In genomic region chr16:55494994-55495421, GRCh38 we compare ENCODE assay signal across 9 cellular contexts. TPM values are rescaled to one million over a fixed set of nuclear protein-coding genes. Genes with fewer than 3 reads are reported as not detected.
A peak's percentile ranks its signal among the peaks of the same experiment; 100 is the strongest.
DNase-seq lines count a peak whose midpoint lies in the region; ATAC-seq, FAIRE-seq and TF ChIP-seq lines count a peak whose summit lies in the region.
"Had no signal": no experiment of that assay in that cellular context is flagged by ENCODE, and none has a peak within 500 bp of the region (broad histone marks: within the 10 kb centered on the region; RNA-seq: fewer than 3 reads in every experiment).

No MANE protein-coding gene starts in this region.

- H4K20me1 ChIP-seq in OCI-LY7 (ENCODE audit: insufficient read depth, low read length) = no peaks in the 10 kb centered on the region

- ATAC-seq in pancreas (peak; percentile 63 to 91 (median 81)), HG03196 (IDR thresholded peaks at IDR 0.05; ENCODE audit: unreplicated experiment) (no peak)
- ATAC-seq: stimulated activated effector memory CD8-positive, alpha-beta T cell treated with anti-CD3 and anti-CD28 coated beads, Interleukin-12 subunit alpha, Interleukin-12 subunit beta, amount 100 ng/mL, for 72 hours had no signal

- no peak overlapping the region for H3K4me2 ChIP-seq in OCI-LY7 (ENCODE audit: low read length)

- POLR2A ChIA-PET in OCI-LY7 (lab: Charles Lee) = no interaction called here

- FAIRE-seq in pancreas (lab: Jason Lieb, UNC) = no peak

- H3K36me3 ChIP-seq in pancreas (no peaks in the 10 kb centered on the region), OCI-LY7 (ENCODE audit: insufficient read depth, low read length) (no peaks in the 10 kb centered on the region), spleen (peaks cover 0 to 30% (median 0%) of the 10 kb centered on the region in 6 donors)

- H3K79me2 ChIP-seq in OCI-LY7 (ENCODE audit: insufficient read depth, low read depth, low read length) = no peaks in the 10 kb centered on the region

- in situ Hi-C loops in G401 (cut with HindIII; ENCODE audit: low sequenced_read_pairs) (no loop called here), SK-MEL-5 (cut with HindIII; ENCODE audit: low pct_unique_long_range_greater_than_20kb, low sequenced_read_pairs) (no loop called here)

- no peaks in the 10 kb centered on the region for H3K9me2 ChIP-seq in OCI-LY7 (ENCODE audit: insufficient read depth, low read length)

- H3K9me3 ChIP-seq in pancreas (no peaks in the 10 kb centered on the region), OCI-LY7 (ENCODE audit: low read length) (no peaks in the 10 kb centered on the region), spleen (no peaks in the 10 kb centered on the region)

- intact Hi-C loops in pancreas (cut with DNase I) (no loop called here), OCI-LY7 (cut with micrococcal nuclease; ENCODE audit: unreplicated experiment) (no loop called here), spleen (cut with DNase I; ENCODE audit: low total_unique reads) (no loop called here)

- CTCF ChIA-PET in OCI-LY7 (lab: Charles Lee; ENCODE audit: unreplicated experiment) = no interaction called here

- peak; percentile 6 for DNase-seq in G401 (ENCODE audit: low spot score)
- peak; percentile 86 for DNase-seq in SK-MEL-5 (ENCODE audit: low read depth, low spot score)
- peak; percentile 94 for DNase-seq in fibroblast of villous mesenchyme (ENCODE audit: low read depth)
- DNase-seq in pancreas = no peak
- no peak for DNase-seq in GM19238 (ENCODE audit: insufficient read length, low spot score)
- no peak for DNase-seq in OCI-LY7 (ENCODE audit: low spot score)
- no peak for DNase-seq in spleen

- no peaks in the 10 kb centered on the region for H3K27me3 ChIP-seq in pancreas
- peaks cover 0 to 6% (median 0%) of the 10 kb centered on the region in 7 donors for H3K27me3 ChIP-seq in spleen (replicated peaks in 1 of 7)

- no TSS peak for BruUV-seq in OCI-LY7 (replicated peaks; lab: Mats Ljungman, UMichigan)

- H2AFZ ChIP-seq in OCI-LY7 (ENCODE audit: low read length) = no peak overlapping the region

- 31 to 32% methylated on average over 3 of the region's 3 CpGs for WGBS in pancreas, 2 donors
- WGBS in spleen, 5 donors = 18 to 54% (median 34%) methylated on average over 3 of the region's 3 CpGs

- H3K27ac ChIP-seq in pancreas (no peak overlapping the region), OCI-LY7 (ENCODE audit: low read depth, low read length, poor library complexity, severe bottlenecking) (no peak overlapping the region), spleen (no peak overlapping the region)

- no peak for TF ChIP-seq POLR2A in spleen (IDR thresholded peaks at IDR 0.05)

- H3K4me3 ChIP-seq in fibroblast of villous mesenchyme (ENCODE audit: low read depth, low read length) = no peak overlapping the region
- no peak overlapping the region for H3K4me3 ChIP-seq in pancreas
- no peak overlapping the region for H3K4me3 ChIP-seq in OCI-LY7 (ENCODE audit: low read depth, low read length, poor library complexity, severe bottlenecking)
- no peak overlapping the region for H3K4me3 ChIP-seq in spleen

- TF ChIP-seq CTCF in fibroblast of villous mesenchyme (IDR thresholded peaks at IDR 0.05; ENCODE audit: insufficient read depth, low read depth, low read length) (peak; percentile 30), pancreas (IDR thresholded peaks at IDR 0.05) (no peak), OCI-LY7 (conservative IDR thresholded peaks at IDR 0.05; ENCODE audit: low read length) (no peak), spleen (IDR thresholded peaks at IDR 0.05 in 8 of 11, conservative IDR thresholded peaks at IDR 0.05 in 3 of 11) (peak in 4 of 11 experiments; percentile 17 to 28 (median 26))

- H3K4me1 ChIP-seq in pancreas = no peaks in the 10 kb centered on the region
- H3K4me1 ChIP-seq in OCI-LY7 (ENCODE audit: insufficient read depth, low read length, poor library complexity, severe bottlenecking) = no peaks in the 10 kb centered on the region
- H3K4me1 ChIP-seq in spleen = peaks cover 0 to 15% (median 5%) of the 10 kb centered on the region in 6 donors

RNA-seq across cellular contexts. Expression of gene LPCAT2, which starts 13.9 kb away (rescaled TPM):
- not detected in 2 replicates for total RNA-seq in G401 (2014; rRNA removed; shearing (Covaris generic))
- 42.4 and 42.9 TPM in 2 replicates for total RNA-seq in SK-MEL-5 (2014; rRNA removed; shearing (Covaris generic))
- 27.1 and 45.3 TPM in 2 replicates for polyA plus RNA-seq in SK-MEL-5 (2015; cell fraction: cytosol; rRNA removed)
- polyA plus RNA-seq in SK-MEL-5 (2015; cell fraction: nucleus; rRNA removed) = 45.6 and 54.9 TPM in 2 replicates
- total RNA-seq in fibroblast of villous mesenchyme (47.7 and 54.8 TPM in 2 replicates), pancreas (10 to 100 TPM in 1 of 6 donors, 1 to 10 TPM in 5; 3.3 to 12.8 (median 5.3) TPM), OCI-LY7 (2022) (not detected in 2 replicates), spleen (10 to 100 TPM; 28.7 to 44.3 (median 41.7) TPM)
- polyA plus RNA-seq in pancreas (1 to 10 TPM; 1.7 to 4.4 TPM), spleen (1 to 10 TPM; 3.4 to 5.3 (median 4.8) TPM)
- not detected in 2 replicates for total RNA-seq in OCI-LY7 (2014; rRNA removed; shearing (Covaris generic))

RNA-seq across cellular contexts. Expression of gene MMP2, which starts 16.0 kb away (rescaled TPM):
- total RNA-seq in G401 (2014; rRNA removed; shearing (Covaris generic)) = not detected in 2 replicates
- 1.7 and 2.2 TPM in 2 replicates for total RNA-seq in SK-MEL-5 (2014; rRNA removed; shearing (Covaris generic))
- 6.5 and 8.4 TPM in 2 replicates for polyA plus RNA-seq in SK-MEL-5 (2015; cell fraction: cytosol; rRNA removed)
- 2.2 and 2.8 TPM in 2 replicates for polyA plus RNA-seq in SK-MEL-5 (2015; cell fraction: nucleus; rRNA removed)
- total RNA-seq in fibroblast of villous mesenchyme = 448 and 634 TPM in 2 replicates
- 100 to 1,000 TPM in 1 of 6 donors, 10 to 100 TPM in 4, 1 to 10 TPM in 1; 8.3 to 108 (median 28.0) TPM for total RNA-seq in pancreas
- polyA plus RNA-seq in pancreas = 1 to 10 TPM; 6.5 to 8.4 TPM
- total RNA-seq in OCI-LY7 (2014; rRNA removed; shearing (Covaris generic)) = not detected in 2 replicates
- total RNA-seq in OCI-LY7 (2022) = 0.48 TPM in 1 of 2 replicates, not detected in the other
- 100 to 1,000 TPM in 4 of 7 donors, 10 to 100 TPM in 3; 38.3 to 162 (median 102) TPM for total RNA-seq in spleen
- polyA plus RNA-seq in spleen = 10 to 100 TPM in 2 of 3 donors, 1 to 10 TPM in 1; 5.0 to 19.1 (median 10.5) TPM

Comparison
In these comparisons a context has a peak if more than half of its experiments do, and no peak if none do; other contexts are left out.
1. DNase-seq: peak in G401 (single experiment), SK-MEL-5 (single experiment) and fibroblast of villous mesenchyme (single experiment); none in pancreas (0 of 6), GM19238 (single experiment), OCI-LY7 (single experiment) and spleen (single experiment).